Comparison of ENCODE assay signal across 24 cellular contexts in genomic region chr10:49117366-49117905, GRCh38. TPM values are rescaled to one million over a fixed set of nuclear protein-coding genes. Genes with fewer than 3 reads are reported as not detected.
DNase-seq lines count a peak whose midpoint lies in the region; ATAC-seq and TF ChIP-seq lines count a peak whose summit lies in the region.
"Had no signal": no experiment of that assay in that cellular context is flagged by ENCODE, and none has a peak within 500 bp of the region (broad histone marks: within the 10 kb centered on the region; RNA-seq: fewer than 3 reads in every experiment).

No MANE protein-coding gene starts in this region.

- H3K36me3 ChIP-seq in parathyroid adenoma (ENCODE audit: control insufficient read depth, insufficient read depth, low read length): no peaks in the 10 kb centered on the region
- H3K36me3 ChIP-seq: BLaER1, Peyer's patch had no signal

- no peak overlapping the region for H3K9ac ChIP-seq in parathyroid adenoma
- H3K9ac ChIP-seq: BLaER1 had no signal

- in situ Hi-C loops in G401 (cut with HindIII; ENCODE audit: low sequenced_read_pairs): no loop called here

- no peak overlapping the region for H3K4me3 ChIP-seq in parathyroid adenoma (ENCODE audit: low read depth, low read length)
- H3K4me3 ChIP-seq: BLaER1, GM23338, Peyer's patch had no signal

- H2AFZ ChIP-seq in parathyroid adenoma: peak overlapping the region; percentile 72

- H3K9me3 ChIP-seq in parathyroid adenoma (ENCODE audit: control insufficient read depth, low read length): no peaks in the 10 kb centered on the region
- H3K9me3 ChIP-seq: BLaER1, Caco-2, Peyer's patch had no signal

- peaks cover 17% of the 10 kb centered on the region for H3K79me2 ChIP-seq in parathyroid adenoma

- ATAC-seq in HG02938 (IDR thresholded peaks at IDR 0.05; ENCODE audit: unreplicated experiment): no peak
- ATAC-seq: GM23338, HCT116 had no signal

- peak overlapping the region; percentile 83 for H3K27ac ChIP-seq in parathyroid adenoma
- H3K27ac ChIP-seq: BLaER1, Peyer's patch had no signal

- H3K27me3 ChIP-seq in parathyroid adenoma (ENCODE audit: control insufficient read depth, insufficient read depth, low read length): no peaks in the 10 kb centered on the region
- H3K27me3 ChIP-seq: Peyer's patch had no signal

- DNase-seq in G401 (ENCODE audit: low spot score) (peak; percentile 25), MV-4-11 (lab: John Stamatoyannopoulos, UW) (peak; percentile 82), ecto neural progenitor cell (ENCODE audit: low spot score) (peak; percentile 15), NCI-H1092 treated with DMSO at 0.1 percent for 48 hours (lab: John Stamatoyannopoulos, UW) (no peak), CD1c-positive myeloid dendritic cell (ENCODE audit: extremely low spot score) (no peak)
- DNase-seq: Caco-2; CD4-positive, alpha-beta memory T cell; DND-41; NCI-H1105; NCI-H146; NCI-H2029; NCI-H2171; NCI-H345; NCI-H524; NCI-H774; NK-92 treated with Interleukin-12 subunit alpha and Interleukin-12 subunit beta, amount 100 ng/mL, for 24 hours; Peyer's patch; SW 1271 had no signal

- peaks cover 43% of the 10 kb centered on the region for H3K4me1 ChIP-seq in parathyroid adenoma
- H3K4me1 ChIP-seq: Caco-2, Peyer's patch had no signal

- no peak for TF ChIP-seq CTCF in parathyroid adenoma (IDR thresholded peaks at IDR 0.05)

- peak overlapping the region; percentile 11 for H3K4me2 ChIP-seq in parathyroid adenoma (ENCODE audit: low read length)
- H3K4me2 ChIP-seq: BLaER1, GM23338 had no signal

RNA-seq across cellular contexts. Expression of gene VSTM4, which starts 2.1 kb away (rescaled TPM):
- total RNA-seq in G401 (2014; rRNA removed; shearing (Covaris generic)): not detected in 2 replicates
- total RNA-seq: Caco-2; CD4-positive, alpha-beta memory T cell; OCI-LY7 had no signal

RNA-seq across cellular contexts. Expression of gene FAM170B, which starts 16.4 kb away (rescaled TPM):
- total RNA-seq in G401 (2014; rRNA removed; shearing (Covaris generic)): not detected in 2 replicates
- total RNA-seq: Caco-2; CD4-positive, alpha-beta memory T cell; GM23338; Peyer's patch had no signal

Comparison
In these comparisons a context has a peak if more than half of its experiments do, and no peak if none do; other contexts are left out.
1. DNase-seq: peak in G401 (single experiment), MV-4-11 (single experiment) and ecto neural progenitor cell (single experiment); none in NCI-H1092 treated with DMSO at 0.1 percent for 48 hours (single experiment) and CD1c-positive myeloid dendritic cell (single experiment).